ENCODE assay signal across 1 cellular context in the genomic region with DNA sequence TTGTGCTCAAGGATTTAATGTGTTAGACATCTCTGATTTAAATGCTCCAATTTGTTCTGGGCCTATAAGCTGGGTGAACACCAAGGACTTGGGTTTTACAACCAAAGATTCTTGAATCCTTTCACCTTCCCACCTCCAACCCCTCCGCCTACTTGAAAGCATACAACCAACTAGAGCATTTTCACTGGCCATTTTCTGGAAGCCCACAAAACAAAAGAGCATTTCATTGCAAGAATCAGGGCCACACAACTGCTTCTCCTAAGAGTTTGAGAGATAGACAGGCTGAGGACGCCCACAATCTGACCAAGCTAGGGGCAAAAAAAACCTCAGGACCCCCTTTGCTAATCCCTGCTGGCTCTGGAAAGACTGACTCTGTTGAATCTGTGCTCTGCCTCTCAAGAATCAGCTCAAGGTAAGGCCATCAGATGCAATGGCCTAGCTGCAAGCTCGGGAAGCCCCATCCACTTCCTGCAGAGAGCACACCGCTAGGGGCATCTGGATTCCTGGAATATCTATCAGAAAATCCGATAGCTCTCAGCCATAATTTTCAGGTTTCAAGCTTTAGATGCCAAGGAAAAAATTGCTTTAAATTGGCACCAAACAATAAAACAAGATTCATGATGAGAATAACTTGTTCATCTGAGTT.
TF ChIP-seq lines count a peak whose summit lies in the region.

No MANE protein-coding gene starts in this region.

TF ChIP-seq in WTC11, 78 proteins besides CTCF, POLR2A, EP300 and RAD21 (continued from another document):
- TF ChIP-seq, protein P1, sequence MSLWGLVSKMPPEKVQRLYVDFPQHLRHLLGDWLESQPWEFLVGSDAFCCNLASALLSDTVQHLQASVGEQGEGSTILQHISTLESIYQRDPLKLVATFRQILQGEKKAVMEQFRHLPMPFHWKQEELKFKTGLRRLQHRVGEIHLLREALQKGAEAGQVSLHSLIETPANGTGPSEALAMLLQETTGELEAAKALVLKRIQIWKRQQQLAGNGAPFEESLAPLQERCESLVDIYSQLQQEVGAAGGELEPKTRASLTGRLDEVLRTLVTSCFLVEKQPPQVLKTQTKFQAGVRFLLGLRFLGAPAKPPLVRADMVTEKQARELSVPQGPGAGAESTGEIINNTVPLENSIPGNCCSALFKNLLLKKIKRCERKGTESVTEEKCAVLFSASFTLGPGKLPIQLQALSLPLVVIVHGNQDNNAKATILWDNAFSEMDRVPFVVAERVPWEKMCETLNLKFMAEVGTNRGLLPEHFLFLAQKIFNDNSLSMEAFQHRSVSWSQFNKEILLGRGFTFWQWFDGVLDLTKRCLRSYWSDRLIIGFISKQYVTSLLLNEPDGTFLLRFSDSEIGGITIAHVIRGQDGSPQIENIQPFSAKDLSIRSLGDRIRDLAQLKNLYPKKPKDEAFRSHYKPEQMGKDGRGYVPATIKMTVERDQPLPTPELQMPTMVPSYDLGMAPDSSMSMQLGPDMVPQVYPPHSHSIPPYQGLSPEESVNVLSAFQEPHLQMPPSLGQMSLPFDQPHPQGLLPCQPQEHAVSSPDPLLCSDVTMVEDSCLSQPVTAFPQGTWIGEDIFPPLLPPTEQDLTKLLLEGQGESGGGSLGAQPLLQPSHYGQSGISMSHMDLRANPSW (CRISPR knock-in tag; conservative IDR thresholded peaks at IDR 0.05; ENCODE audit: low read depth): no peak
- TF ChIP-seq SOX15 (CRISPR knock-in tag; IDR thresholded peaks at IDR 0.05): no peak
- no peak for TF ChIP-seq E2F5 (CRISPR knock-in tag; IDR thresholded peaks at IDR 0.05)
- TF ChIP-seq SMAD3 (CRISPR knock-in tag; IDR thresholded peaks at IDR 0.05; ENCODE audit: borderline replicate concordance): no peak
- no peak for TF ChIP-seq NFYB (CRISPR knock-in tag; conservative IDR thresholded peaks at IDR 0.05; ENCODE audit: low read depth)
- no peak for TF ChIP-seq ZNF317 (CRISPR knock-in tag; IDR thresholded peaks at IDR 0.05; ENCODE audit: borderline replicate concordance, low read depth)
- TF ChIP-seq ZNF219 (CRISPR knock-in tag; IDR thresholded peaks at IDR 0.05; ENCODE audit: borderline replicate concordance): no peak
